ENCODE assay signal across 3 cellular contexts in genomic region chr1:39416609-39417008, GRCh38.
TF ChIP-seq lines count a peak whose summit lies in the region.

No MANE protein-coding gene starts in this region.

TF ChIP-seq in GM23338, 12 proteins besides CTCF, POLR2A, EP300 and RAD21 (continued from another document and continues in another):
- TF ChIP-seq REST (IDR thresholded peaks at IDR 0.05; ENCODE audit: unreplicated experiment), result no peak

TF ChIP-seq in endothelial cell of umbilical vein, 7 proteins besides CTCF, POLR2A, EP300 and RAD21 (continued from another document):
- TF ChIP-seq MAX (IDR thresholded peaks at IDR 0.05; ENCODE audit: insufficient read depth, insufficient read length), result no peak
- no peak for TF ChIP-seq JUN (IDR thresholded peaks at IDR 0.05; ENCODE audit: borderline replicate concordance, insufficient read depth, insufficient read length, low read depth)
- no peak for TF ChIP-seq GATA2 (IDR thresholded peaks at IDR 0.05; ENCODE audit: insufficient read depth, insufficient read length, low read depth, low read length)
- no peak for TF ChIP-seq POLR2AphosphoS5 (IDR thresholded peaks at IDR 0.05; ENCODE audit: insufficient read depth, low read depth, low read length)
- TF ChIP-seq EZH2 (IDR thresholded peaks at IDR 0.05; ENCODE audit: borderline replicate concordance, low read depth, low read length, severe bottlenecking), result no peak

TF ChIP-seq in neural cell, 6 proteins besides CTCF, POLR2A, EP300 and RAD21:
- TF ChIP-seq REST (IDR thresholded peaks at IDR 0.05; ENCODE audit: borderline replicate concordance), result no peak
- no peak for TF ChIP-seq MXI1 (conservative IDR thresholded peaks at IDR 0.05; ENCODE audit: poor library complexity, severe bottlenecking)
- no peak for TF ChIP-seq EZH2 (IDR thresholded peaks at IDR 0.05; ENCODE audit: borderline replicate concordance, insufficient read depth, low read length, poor library complexity, severe bottlenecking)
- no peak for TF ChIP-seq POLR2AphosphoS5 (IDR thresholded peaks at IDR 0.05)
TF ChIP-seq in neural cell: peak in this region for 0.
